Comparison of ENCODE assay signal across 22 cellular contexts in the genomic region with DNA sequence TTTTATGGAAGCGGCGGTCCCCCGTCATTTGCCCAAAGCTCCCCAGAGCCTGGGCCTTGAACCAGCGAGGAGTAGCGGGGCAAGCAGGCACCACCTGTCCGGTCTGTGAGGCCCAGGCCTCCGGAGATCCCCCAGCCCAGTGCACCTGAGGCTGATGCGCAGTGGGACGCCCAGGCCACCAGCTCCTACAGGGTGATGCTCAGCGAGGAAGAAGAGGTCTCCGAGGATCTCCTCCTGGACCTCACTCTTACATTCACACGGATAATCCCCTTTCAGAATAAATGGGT.
DNase-seq lines count a peak whose midpoint lies in the region; ATAC-seq and TF ChIP-seq lines count a peak whose summit lies in the region.
"Had no signal": no experiment of that assay in that cellular context is flagged by ENCODE, and none has a peak within 500 bp of the region (broad histone marks: within the 10 kb centered on the region; RNA-seq: fewer than 3 reads in every experiment).

No MANE protein-coding gene starts in this region.

- DNase-seq in activated CD8-positive, alpha-beta memory T cell treated with anti-CD3 and anti-CD28 coated beads for 24 hours = peak; percentile 15
- no peak for DNase-seq in activated CD8-positive, alpha-beta memory T cell treated with anti-CD3 and anti-CD28 coated beads, Interleukin-2, amount 50 U/mL, for 4 hours
- DNase-seq in ecto neural progenitor cell (ENCODE audit: low spot score) (peak; percentile 39), trophoblast cell (no peak), ureter (ENCODE audit: low spot score) (peak; percentile 28), cerebellar cortex (ENCODE audit: low spot score) (no peak)
- DNase-seq in CD4-positive, alpha-beta T cell = no peak
- DNase-seq: 8988T; CD4-positive, alpha-beta memory T cell; DMS53; EL; GM23248; IMR-90; NCI-H1436; NCI-H1930; NCI-H345; NCI-H524 treated with DMSO at 0.1 percent for 48 hours had no signal

- peaks cover 6% of the 10 kb centered on the region for H3K9me3 ChIP-seq in trophoblast cell (ENCODE audit: insufficient read depth, low read depth, low read length)
- H3K9me3 ChIP-seq in CD4-positive, alpha-beta T cell (ENCODE audit: control insufficient read depth, low read length) = no peaks in the 10 kb centered on the region
- H3K9me3 ChIP-seq: HAP-1 had no signal

- no peaks in the 10 kb centered on the region for H3K36me3 Mint-ChIP-seq in CD4-positive, alpha-beta T cell (ENCODE audit: low read depth)
- H3K36me3 Mint-ChIP-seq: CD4-positive, alpha-beta memory T cell had no signal

- H3K9ac ChIP-seq in trophoblast cell (ENCODE audit: low read length) = no peak overlapping the region
- H3K9ac ChIP-seq: GM23248 had no signal

- no peak overlapping the region for H3K18ac ChIP-seq in trophoblast cell (ENCODE audit: low read length)

- intact Hi-C loops in CD4-positive, alpha-beta T cell (cut with DNase I, micrococcal nuclease) = no loop called here

- POLR2A ChIA-PET in CD4-positive, alpha-beta T cell (lab: Charles Lee) = no interaction called here

- H3K4ac ChIP-seq in trophoblast cell (ENCODE audit: low read depth, low read length) = no peak overlapping the region

- no peak overlapping the region for H3K27ac Mint-ChIP-seq in CD4-positive, alpha-beta T cell
- H3K27ac Mint-ChIP-seq: B cell; CD4-positive, alpha-beta memory T cell had no signal

- no peaks in the 10 kb centered on the region for H3K36me3 ChIP-seq in trophoblast cell (ENCODE audit: control insufficient read depth in 1 of 2, insufficient read depth in 2 of 2, low read length in 2 of 2)
- H3K36me3 ChIP-seq: HAP-1 had no signal

- H3K4me3 Mint-ChIP-seq in CD4-positive, alpha-beta T cell = no peak overlapping the region
- H3K4me3 Mint-ChIP-seq: B cell; CD4-positive, alpha-beta memory T cell had no signal

- no peaks in the 10 kb centered on the region for H3K79me2 ChIP-seq in trophoblast cell (ENCODE audit: control insufficient read depth, insufficient read depth, low read length, poor library complexity)

- ATAC-seq in HG03442 (IDR thresholded peaks at IDR 0.05; ENCODE audit: unreplicated experiment) = no peak
- no peak for ATAC-seq in CD4-positive, alpha-beta T cell (ENCODE audit: poor library complexity)
- ATAC-seq: GM12878 had no signal

- no peak for TF ChIP-seq CTCF in CD4-positive, alpha-beta T cell (IDR thresholded peaks at IDR 0.05)

- no peak overlapping the region for H4K91ac ChIP-seq in trophoblast cell (ENCODE audit: low read depth, low read length)

- H2AK5ac ChIP-seq in trophoblast cell (ENCODE audit: low read length) = no peak overlapping the region

- no CpG with 5 or more reads among the region's 12 CpGs for WGBS in trophoblast cell (ENCODE audit: extremely low coverage, insufficient coverage, insufficient read length)

- H3K4me3 ChIP-seq in trophoblast cell (ENCODE audit: low read depth, low read length) = peak overlapping the region; percentile 28
- H3K4me3 ChIP-seq: GM12878, GM23248, HAP-1 had no signal

- CTCF ChIA-PET in CD4-positive, alpha-beta T cell (lab: Charles Lee) = no interaction called here

- H2BK5ac ChIP-seq in trophoblast cell (ENCODE audit: low read depth, low read length, poor library complexity) = no peak overlapping the region

- no peak overlapping the region for H2BK120ac ChIP-seq in trophoblast cell (ENCODE audit: insufficient read depth, low read length, poor library complexity)

- no peaks in the 10 kb centered on the region for H3K79me1 ChIP-seq in trophoblast cell (ENCODE audit: low read length)

- no peaks in the 10 kb centered on the region for H3K27me3 Mint-ChIP-seq in CD4-positive, alpha-beta T cell

- H3K4me1 ChIP-seq in trophoblast cell (ENCODE audit: control insufficient read depth in 1 of 2, insufficient read depth in 2 of 2, low read length in 2 of 2) = no peaks in the 10 kb centered on the region
- H3K4me1 ChIP-seq: HAP-1 had no signal

- no peak overlapping the region for H3K23ac ChIP-seq in trophoblast cell (ENCODE audit: low read length)

- no peak overlapping the region for H3K4me2 ChIP-seq in trophoblast cell (ENCODE audit: low read length)

- H2BK12ac ChIP-seq in trophoblast cell (ENCODE audit: low read length) = no peak overlapping the region

- no peak overlapping the region for H4K8ac ChIP-seq in trophoblast cell (ENCODE audit: low read depth, low read length)

- H3K4me1 Mint-ChIP-seq in CD4-positive, alpha-beta T cell (ENCODE audit: low read depth) = no peaks in the 10 kb centered on the region
- H3K4me1 Mint-ChIP-seq: B cell had no signal

- no peak overlapping the region for H3K14ac ChIP-seq in trophoblast cell (ENCODE audit: low read length)

- H3K27ac ChIP-seq in trophoblast cell (ENCODE audit: low read depth, low read length) = no peak overlapping the region
- no peak overlapping the region for H3K27ac ChIP-seq in CD4-positive, alpha-beta T cell (ENCODE audit: low read depth, low read length)
- H3K27ac ChIP-seq: GM23248, HL-60 had no signal

- no peak overlapping the region for H4K12ac ChIP-seq in trophoblast cell (ENCODE audit: low read depth, low read length)

- no peaks in the 10 kb centered on the region for H3K9me3 Mint-ChIP-seq in CD4-positive, alpha-beta T cell

- H3K27me3 ChIP-seq in trophoblast cell (ENCODE audit: insufficient read depth, low read length) = no peaks in the 10 kb centered on the region
- no peaks in the 10 kb centered on the region for H3K27me3 ChIP-seq in CD4-positive, alpha-beta T cell (ENCODE audit: control insufficient read depth, insufficient read depth, low read length)

- no peak overlapping the region for H2AFZ ChIP-seq in trophoblast cell (ENCODE audit: insufficient read depth, low read length, poor library complexity)
- H2AFZ ChIP-seq: GM23248 had no signal

Comparison
In these comparisons a context has a peak if more than half of its experiments do, and no peak if none do; other contexts are left out.
1. DNase-seq: peak in activated CD8-positive, alpha-beta memory T cell treated with anti-CD3 and anti-CD28 coated beads for 24 hours (single experiment), ecto neural progenitor cell (single experiment) and ureter (single experiment); none in activated CD8-positive, alpha-beta memory T cell treated with anti-CD3 and anti-CD28 coated beads, Interleukin-2, amount 50 U/mL, for 4 hours (single experiment), trophoblast cell (0 of 2), cerebellar cortex (single experiment) and CD4-positive, alpha-beta T cell (0 of 10).